In the genomic region with DNA sequence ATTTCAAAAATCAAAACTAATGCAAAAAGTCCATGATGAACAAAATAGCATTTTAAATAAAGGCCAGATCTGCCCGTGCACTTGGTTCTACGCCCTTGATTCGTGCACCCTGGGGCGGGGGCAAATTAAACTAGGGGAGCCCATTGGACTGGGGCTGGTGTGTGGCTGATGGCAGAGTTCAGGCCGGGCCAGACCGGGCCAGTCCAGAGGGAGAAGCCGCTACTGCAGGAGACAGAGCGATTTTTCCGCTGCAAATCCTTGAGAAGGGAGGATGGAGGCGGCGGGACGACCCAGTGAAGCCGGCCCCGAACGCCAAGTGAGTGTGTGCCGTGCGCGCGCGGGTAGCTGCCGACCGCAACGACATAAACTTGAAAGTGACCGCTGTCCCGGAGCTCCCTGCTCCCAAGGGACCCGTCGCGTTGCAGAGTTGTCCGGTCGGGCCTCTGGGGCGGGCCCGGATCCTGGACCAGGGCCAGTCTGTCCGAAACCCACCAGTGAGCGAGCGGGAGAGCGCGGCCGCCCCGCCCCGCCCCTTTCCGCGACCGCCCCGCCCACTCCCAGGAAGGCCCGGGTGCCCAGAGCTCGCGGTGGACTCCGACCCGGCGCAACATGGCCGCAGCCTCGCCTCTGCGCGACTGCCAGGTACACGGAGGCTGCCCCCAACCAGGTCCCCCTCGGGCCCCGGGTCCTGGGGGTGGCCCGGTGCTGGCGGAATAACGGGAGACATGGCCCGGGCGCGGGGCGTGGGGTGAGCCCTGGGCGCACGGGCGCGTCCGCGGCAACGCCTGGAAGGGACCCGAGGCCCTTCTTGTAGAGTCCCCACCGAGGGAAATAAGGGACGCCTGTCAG, we compare ENCODE assay signal across 1 cellular context.
A peak's percentile ranks its signal among the peaks of the same experiment; 100 is the strongest.
TF ChIP-seq lines count a peak whose summit lies in the region.

TSS of gene TTC38 (plus strand) at position 578 of the 849 bp plus-strand sequence. CDS start at position 610, 32 bp downstream.

TF ChIP-seq in HepG2, 621 proteins besides CTCF, POLR2A, EP300 and RAD21 (continued from another document and continues in another):
- TF ChIP-seq ZNF580 (CRISPR knock-in tag; IDR thresholded peaks at IDR 0.05; ENCODE audit: borderline replicate concordance, low read depth), result no peak
- TF ChIP-seq KLF16 (CRISPR knock-in tag; IDR thresholded peaks at IDR 0.05), result peak in 1 of 2 experiments; percentile 69; a peak in 2 of 4 replicates
- no peak for TF ChIP-seq ZNF496 (CRISPR knock-in tag; IDR thresholded peaks at IDR 0.05; ENCODE audit: insufficient replicate concordance)
- TF ChIP-seq SUZ12 (IDR thresholded peaks at IDR 0.05; ENCODE audit: low read depth, low read length), result no peak
- TF ChIP-seq U2AF1 (optimal IDR thresholded peaks at IDR 0.05; ENCODE audit: low read depth, low read length), result peak; percentile 76
- TF ChIP-seq ZNF207 (IDR thresholded peaks at IDR 0.05; ENCODE audit: borderline replicate concordance), result no peak
- TF ChIP-seq, protein P1, sequence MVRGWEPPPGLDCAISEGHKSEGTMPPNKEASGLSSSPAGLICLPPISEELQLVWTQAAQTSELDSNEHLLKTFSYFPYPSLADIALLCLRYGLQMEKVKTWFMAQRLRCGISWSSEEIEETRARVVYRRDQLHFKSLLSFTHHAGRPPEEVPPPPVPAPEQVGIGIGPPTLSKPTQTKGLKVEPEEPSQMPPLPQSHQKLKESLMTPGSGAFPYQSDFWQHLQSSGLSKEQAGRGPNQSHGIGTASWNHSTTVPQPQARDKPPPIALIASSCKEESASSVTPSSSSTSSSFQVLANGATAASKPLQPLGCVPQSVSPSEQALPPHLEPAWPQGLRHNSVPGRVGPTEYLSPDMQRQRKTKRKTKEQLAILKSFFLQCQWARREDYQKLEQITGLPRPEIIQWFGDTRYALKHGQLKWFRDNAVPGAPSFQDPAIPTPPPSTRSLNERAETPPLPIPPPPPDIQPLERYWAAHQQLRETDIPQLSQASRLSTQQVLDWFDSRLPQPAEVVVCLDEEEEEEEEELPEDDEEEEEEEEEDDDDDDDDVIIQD (CRISPR knock-in tag; IDR thresholded peaks at IDR 0.05; ENCODE audit: low read depth), result 0 out of 2 replicates have a peak, but pooled peaks have one; percentile 8
- peak; percentile 64 for TF ChIP-seq TBX2 (CRISPR knock-in tag; IDR thresholded peaks at IDR 0.05; ENCODE audit: borderline replicate concordance)
- peak; percentile 66 for TF ChIP-seq ASH2L (IDR thresholded peaks at IDR 0.05; ENCODE audit: insufficient read length, low read depth, low read length)
- TF ChIP-seq HMG20B (CRISPR knock-in tag; conservative IDR thresholded peaks at IDR 0.05), result 0 out of 2 replicates have a peak, but pooled peaks have one; percentile 44
- TF ChIP-seq NFIB (CRISPR knock-in tag; IDR thresholded peaks at IDR 0.05; ENCODE audit: borderline replicate concordance), result no peak
- no peak for TF ChIP-seq IRF1 (CRISPR knock-in tag; IDR thresholded peaks at IDR 0.05; ENCODE audit: low read depth)
- no peak for TF ChIP-seq ZSCAN31 (CRISPR knock-in tag; IDR thresholded peaks at IDR 0.05; ENCODE audit: low read depth)
- TF ChIP-seq TEAD3 (CRISPR knock-in tag; optimal IDR thresholded peaks at IDR 0.05; ENCODE audit: borderline replicate concordance), result peak; percentile 22
- TF ChIP-seq GATAD2A (CRISPR knock-in tag; IDR thresholded peaks at IDR 0.05), result peak; percentile 46; the same call in 1 of the 2 replicates
- peak; percentile 59; the same call in 1 of the 2 replicates for TF ChIP-seq SALL1 (CRISPR knock-in tag; IDR thresholded peaks at IDR 0.05)
- TF ChIP-seq ZKSCAN8 (CRISPR knock-in tag; IDR thresholded peaks at IDR 0.05; ENCODE audit: borderline replicate concordance), result 0 out of 2 replicates have a peak, but pooled peaks have one; percentile 13
- TF ChIP-seq FOXP4 (CRISPR knock-in tag; IDR thresholded peaks at IDR 0.05), result 0 out of 2 replicates have a peak, but pooled peaks have one; percentile 3
- no peak for TF ChIP-seq KLF12 (CRISPR knock-in tag; IDR thresholded peaks at IDR 0.05; ENCODE audit: borderline replicate concordance)
- TF ChIP-seq HOXA5 (CRISPR knock-in tag; IDR thresholded peaks at IDR 0.05), result 0 out of 2 replicates have a peak, but pooled peaks have one; percentile 42
- TF ChIP-seq ZC3H13 (CRISPR knock-in tag; IDR thresholded peaks at IDR 0.05), result peak; percentile 83
- TF ChIP-seq CBX1 (IDR thresholded peaks at IDR 0.05; ENCODE audit: low read depth), result no peak
- TF ChIP-seq CHCHD3 (CRISPR knock-in tag; IDR thresholded peaks at IDR 0.05), result peak; percentile 38; the same call in 1 of the 2 replicates
- TF ChIP-seq AGO2 (optimal IDR thresholded peaks at IDR 0.05; ENCODE audit: low read depth, low read length), result peak; percentile 66
- no peak for TF ChIP-seq ZBTB46 (CRISPR knock-in tag; IDR thresholded peaks at IDR 0.05; ENCODE audit: borderline replicate concordance)
- no peak for TF ChIP-seq MIER2 (CRISPR knock-in tag; IDR thresholded peaks at IDR 0.05)
- TF ChIP-seq POLR2G (IDR thresholded peaks at IDR 0.05; ENCODE audit: low read depth, low read length), result peak; percentile 87
- no peak for TF ChIP-seq GPBP1L1 (CRISPR knock-in tag; IDR thresholded peaks at IDR 0.05)
- 0 out of 2 replicates have a peak, but pooled peaks have one; percentile 56 for TF ChIP-seq BORCS8-MEF2B (CRISPR knock-in tag; IDR thresholded peaks at IDR 0.05)
- no peak for TF ChIP-seq ZNF615 (CRISPR knock-in tag; IDR thresholded peaks at IDR 0.05; ENCODE audit: borderline replicate concordance)
- TF ChIP-seq, protein P2, sequence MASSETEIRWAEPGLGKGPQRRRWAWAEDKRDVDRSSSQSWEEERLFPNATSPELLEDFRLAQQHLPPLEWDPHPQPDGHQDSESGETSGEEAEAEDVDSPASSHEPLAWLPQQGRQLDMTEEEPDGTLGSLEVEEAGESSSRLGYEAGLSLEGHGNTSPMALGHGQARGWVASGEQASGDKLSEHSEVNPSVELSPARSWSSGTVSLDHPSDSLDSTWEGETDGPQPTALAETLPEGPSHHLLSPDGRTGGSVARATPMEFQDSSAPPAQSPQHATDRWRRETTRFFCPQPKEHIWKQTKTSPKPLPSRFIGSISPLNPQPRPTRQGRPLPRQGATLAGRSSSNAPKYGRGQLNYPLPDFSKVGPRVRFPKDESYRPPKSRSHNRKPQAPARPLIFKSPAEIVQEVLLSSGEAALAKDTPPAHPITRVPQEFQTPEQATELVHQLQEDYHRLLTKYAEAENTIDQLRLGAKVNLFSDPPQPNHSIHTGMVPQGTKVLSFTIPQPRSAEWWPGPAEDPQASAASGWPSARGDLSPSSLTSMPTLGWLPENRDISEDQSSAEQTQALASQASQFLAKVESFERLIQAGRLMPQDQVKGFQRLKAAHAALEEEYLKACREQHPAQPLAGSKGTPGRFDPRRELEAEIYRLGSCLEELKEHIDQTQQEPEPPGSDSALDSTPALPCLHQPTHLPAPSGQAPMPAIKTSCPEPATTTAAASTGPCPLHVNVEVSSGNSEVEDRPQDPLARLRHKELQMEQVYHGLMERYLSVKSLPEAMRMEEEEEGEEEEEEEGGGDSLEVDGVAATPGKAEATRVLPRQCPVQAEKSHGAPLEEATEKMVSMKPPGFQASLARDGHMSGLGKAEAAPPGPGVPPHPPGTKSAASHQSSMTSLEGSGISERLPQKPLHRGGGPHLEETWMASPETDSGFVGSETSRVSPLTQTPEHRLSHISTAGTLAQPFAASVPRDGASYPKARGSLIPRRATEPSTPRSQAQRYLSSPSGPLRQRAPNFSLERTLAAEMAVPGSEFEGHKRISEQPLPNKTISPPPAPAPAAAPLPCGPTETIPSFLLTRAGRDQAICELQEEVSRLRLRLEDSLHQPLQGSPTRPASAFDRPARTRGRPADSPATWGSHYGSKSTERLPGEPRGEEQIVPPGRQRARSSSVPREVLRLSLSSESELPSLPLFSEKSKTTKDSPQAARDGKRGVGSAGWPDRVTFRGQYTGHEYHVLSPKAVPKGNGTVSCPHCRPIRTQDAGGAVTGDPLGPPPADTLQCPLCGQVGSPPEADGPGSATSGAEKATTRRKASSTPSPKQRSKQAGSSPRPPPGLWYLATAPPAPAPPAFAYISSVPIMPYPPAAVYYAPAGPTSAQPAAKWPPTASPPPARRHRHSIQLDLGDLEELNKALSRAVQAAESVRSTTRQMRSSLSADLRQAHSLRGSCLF (CRISPR knock-in tag; IDR thresholded peaks at IDR 0.05; ENCODE audit: borderline replicate concordance), result no peak
- peak; percentile 74 for TF ChIP-seq KMT2A (CRISPR knock-in tag; IDR thresholded peaks at IDR 0.05)
- TF ChIP-seq ARNTL (CRISPR knock-in tag; IDR thresholded peaks at IDR 0.05), result peak; percentile 72; the same call in 1 of the 2 replicates
- TF ChIP-seq ZNF430 (CRISPR knock-in tag; IDR thresholded peaks at IDR 0.05), result no peak; the same call in 1 of the 2 replicates
- TF ChIP-seq ARNT (IDR thresholded peaks at IDR 0.05), result no peak
- no peak for TF ChIP-seq TCF12 (IDR thresholded peaks at IDR 0.05)
- TF ChIP-seq TCF12 (CRISPR knock-in tag; IDR thresholded peaks at IDR 0.05), result no peak
- TF ChIP-seq THAP9 (CRISPR knock-in tag; IDR thresholded peaks at IDR 0.05; ENCODE audit: borderline replicate concordance), result 0 out of 2 replicates have a peak, but pooled peaks have one; percentile 18
- no peak for TF ChIP-seq PCBP2 (optimal IDR thresholded peaks at IDR 0.05; ENCODE audit: low read depth, low read length, poor library complexity, severe bottlenecking)
- no peak for TF ChIP-seq HOXA7 (CRISPR knock-in tag; IDR thresholded peaks at IDR 0.05)
